In genomic region chr2:191629001-191629453, GRCh38 we compare ENCODE assay signal across 14 cellular contexts.
DNase-seq lines count a peak whose midpoint lies in the region; ATAC-seq lines count a peak whose summit lies in the region.
"Had no signal": no experiment of that assay in that cellular context is flagged by ENCODE, and none has a peak within 500 bp of the region (broad histone marks: within the 10 kb centered on the region; RNA-seq: fewer than 3 reads in every experiment).

No MANE protein-coding gene starts in this region.

- H3K4me1 Mint-ChIP-seq in T-helper 1 cell treated with Interleukin-12 subunit alpha and Interleukin-12 subunit beta and Interleukin-4 antibody, amounts not matched to agents 30 μg/mL and 1 μg/mL, for 36 hours (ENCODE audit: low read depth), result peaks cover 27% of the 10 kb centered on the region
- H3K4me1 Mint-ChIP-seq in central memory CD8-positive, alpha-beta T cell, result peaks cover 24% of the 10 kb centered on the region

- H3K27me3 Mint-ChIP-seq in T-helper 1 cell treated with Interleukin-12 subunit alpha and Interleukin-12 subunit beta and Interleukin-4 antibody, amounts not matched to agents 30 μg/mL and 1 μg/mL, for 36 hours (ENCODE audit: low read depth), result no peaks in the 10 kb centered on the region
- H3K27me3 Mint-ChIP-seq in central memory CD8-positive, alpha-beta T cell, result no peaks in the 10 kb centered on the region

- H3K27ac Mint-ChIP-seq in T-helper 1 cell treated with Interleukin-12 subunit alpha and Interleukin-12 subunit beta and Interleukin-4 antibody, amounts not matched to agents 30 μg/mL and 1 μg/mL, for 36 hours, result peak overlapping the region; percentile 23
- no peak overlapping the region for H3K27ac Mint-ChIP-seq in central memory CD8-positive, alpha-beta T cell (ENCODE audit: low read depth)
- H3K27ac Mint-ChIP-seq: mesothelial cell of epicardium had no signal

- DNase-seq in T-helper 1 cell (no peak), NCI-H1694 treated with DMSO at 0.1 percent for 48 hours (lab: John Stamatoyannopoulos, UW) (no peak), NCI-H2227 treated with DMSO at 0.1 percent for 48 hours (lab: John Stamatoyannopoulos, UW) (no peak)
- no peak for DNase-seq in central memory CD8-positive, alpha-beta T cell (ENCODE audit: low spot score in 2 of 2)
- DNase-seq: activated effector memory CD4-positive, alpha-beta T cell treated with anti-CD3 and anti-CD28 coated beads, Interleukin-2, amount 50 U/mL, for 16 hours; gastrocnemius medialis; NCI-H1417 treated with DMSO at 0.1 percent for 48 hours; NCI-H524; ovary had no signal

- ATAC-seq in GM18870 (IDR thresholded peaks at IDR 0.05; ENCODE audit: unreplicated experiment) (peak; percentile 45), HG03571 (IDR thresholded peaks at IDR 0.05; ENCODE audit: unreplicated experiment) (peak; percentile 50), GM21786 (IDR thresholded peaks at IDR 0.05; ENCODE audit: unreplicated experiment) (no peak)
- no peak for ATAC-seq in central memory CD8-positive, alpha-beta T cell (replicated peaks; ENCODE audit: extremely low read depth, poor library complexity, severe bottlenecking)
- ATAC-seq: gastrocnemius medialis had no signal

- peaks cover 7% of the 10 kb centered on the region for H3K36me3 Mint-ChIP-seq in T-helper 1 cell treated with Interleukin-12 subunit alpha and Interleukin-12 subunit beta and Interleukin-4 antibody, amounts not matched to agents 30 μg/mL and 1 μg/mL, for 36 hours (ENCODE audit: low read depth)
- H3K36me3 Mint-ChIP-seq in central memory CD8-positive, alpha-beta T cell (ENCODE audit: insufficient read depth), result peaks cover 5% of the 10 kb centered on the region
- H3K36me3 Mint-ChIP-seq: mesothelial cell of epicardium had no signal

- peaks cover 6% of the 10 kb centered on the region for H3K9me3 Mint-ChIP-seq in T-helper 1 cell treated with Interleukin-12 subunit alpha and Interleukin-12 subunit beta and Interleukin-4 antibody, amounts not matched to agents 30 μg/mL and 1 μg/mL, for 36 hours
- no peaks in the 10 kb centered on the region for H3K9me3 Mint-ChIP-seq in central memory CD8-positive, alpha-beta T cell

- peak overlapping the region; percentile 0 for H3K4me3 Mint-ChIP-seq in T-helper 1 cell treated with Interleukin-12 subunit alpha and Interleukin-12 subunit beta and Interleukin-4 antibody, amounts not matched to agents 30 μg/mL and 1 μg/mL, for 36 hours
- H3K4me3 Mint-ChIP-seq in central memory CD8-positive, alpha-beta T cell, result peak overlapping the region; percentile 5
- H3K4me3 Mint-ChIP-seq: mesothelial cell of epicardium had no signal

Comparison
In these comparisons a context has a peak if more than half of its experiments do, and no peak if none do; other contexts are left out.
1. ATAC-seq: peak in GM18870 (single experiment) and HG03571 (single experiment); none in central memory CD8-positive, alpha-beta T cell (single experiment) and GM21786 (single experiment).